ENCODE assay signal across 13 cellular contexts in genomic region chrX:78527263-78527662, GRCh38.
DNase-seq lines count a peak whose midpoint lies in the region; ATAC-seq and TF ChIP-seq lines count a peak whose summit lies in the region.
"Had no signal": no experiment of that assay in that cellular context is flagged by ENCODE, and none has a peak within 500 bp of the region (broad histone marks: within the 10 kb centered on the region; RNA-seq: fewer than 3 reads in every experiment).

No MANE protein-coding gene starts in this region.

- H3K27ac ChIP-seq in CD4-positive, CD25-positive, alpha-beta regulatory T cell (ENCODE audit: insufficient read depth, low read length, poor library complexity, severe bottlenecking) = no peak overlapping the region
- peak overlapping the region; percentile 69 for H3K27ac ChIP-seq in foreskin keratinocyte
- H3K27ac ChIP-seq: thoracic aorta had no signal

- H3K9me3 Mint-ChIP-seq in CD4-positive, CD25-positive, alpha-beta regulatory T cell = peaks cover 0 to 1% (median 0%) of the 10 kb centered on the region in 7 donors
- H3K9me3 Mint-ChIP-seq in naive thymus-derived CD8-positive, alpha-beta T cell = no peaks in the 10 kb centered on the region

- peak in 1 of 3 donors; percentile 17 for DNase-seq in CD4-positive, CD25-positive, alpha-beta regulatory T cell
- DNase-seq in activated T-cell treated with anti-CD3 and anti-CD28 coated beads, Interleukin-2, amount 50 U/mL, for 48 hours = peak; percentile 46 to 54
- DNase-seq in foreskin keratinocyte (peak; percentile 49 to 81), mucosa of descending colon (no peak), GM10266 (ENCODE audit: extremely low spot score) (no peak), iPS-NIHi11 (ENCODE audit: low spot score) (no peak)
- no peak for DNase-seq in naive thymus-derived CD8-positive, alpha-beta T cell
- DNase-seq: H9, NCI-H2081 treated with DMSO at 0.1 percent for 48 hours had no signal

- H3K27me3 Mint-ChIP-seq in CD4-positive, CD25-positive, alpha-beta regulatory T cell = no peaks in the 10 kb centered on the region
- H3K27me3 Mint-ChIP-seq in naive thymus-derived CD8-positive, alpha-beta T cell = no peaks in the 10 kb centered on the region
- H3K27me3 Mint-ChIP-seq: IgD-negative memory B cell, progenitor cell of endocrine pancreas had no signal

- no peaks in the 10 kb centered on the region for H3K36me3 ChIP-seq in CD4-positive, CD25-positive, alpha-beta regulatory T cell (ENCODE audit: control insufficient read depth, insufficient read depth, low read length)
- H3K36me3 ChIP-seq in mucosa of descending colon (ENCODE audit: low read depth) = no peaks in the 10 kb centered on the region
- H3K36me3 ChIP-seq: thoracic aorta had no signal

- H3K9me3 ChIP-seq in CD4-positive, CD25-positive, alpha-beta regulatory T cell (ENCODE audit: control insufficient read depth in 2 of 2, low read length in 2 of 2) = no peaks in the 10 kb centered on the region
- no peaks in the 10 kb centered on the region for H3K9me3 ChIP-seq in mucosa of descending colon
- H3K9me3 ChIP-seq: thoracic aorta had no signal

- H3K27ac Mint-ChIP-seq in CD4-positive, CD25-positive, alpha-beta regulatory T cell = no peak overlapping the region
- no peak overlapping the region for H3K27ac Mint-ChIP-seq in naive thymus-derived CD8-positive, alpha-beta T cell
- H3K27ac Mint-ChIP-seq: IgD-negative memory B cell, progenitor cell of endocrine pancreas had no signal

- no peaks in the 10 kb centered on the region for H3K4me1 ChIP-seq in CD4-positive, CD25-positive, alpha-beta regulatory T cell (ENCODE audit: control insufficient read depth, insufficient read depth, low read length, poor library complexity, severe bottlenecking)
- H3K4me1 ChIP-seq in foreskin keratinocyte = peaks cover 15% of the 10 kb centered on the region
- no peaks in the 10 kb centered on the region for H3K4me1 ChIP-seq in mucosa of descending colon (ENCODE audit: low read depth)

- H3K36me3 Mint-ChIP-seq in CD4-positive, CD25-positive, alpha-beta regulatory T cell = no peaks in the 10 kb centered on the region
- H3K36me3 Mint-ChIP-seq in naive thymus-derived CD8-positive, alpha-beta T cell = no peaks in the 10 kb centered on the region
- H3K36me3 Mint-ChIP-seq: IgD-negative memory B cell had no signal

- H3K4me3 Mint-ChIP-seq in CD4-positive, CD25-positive, alpha-beta regulatory T cell = no peak overlapping the region
- H3K4me3 Mint-ChIP-seq in naive thymus-derived CD8-positive, alpha-beta T cell = no peak overlapping the region
- H3K4me3 Mint-ChIP-seq: H9, IgD-negative memory B cell had no signal

- intact Hi-C loops in mucosa of descending colon (cut with DNase I, micrococcal nuclease) = no loop called here

- peaks cover 0 to 12% (median 5%) of the 10 kb centered on the region in 4 donors for H3K4me1 Mint-ChIP-seq in CD4-positive, CD25-positive, alpha-beta regulatory T cell
- peaks cover 0 to 5% (median under 1%) of the 10 kb centered on the region in 4 donors for H3K4me1 Mint-ChIP-seq in naive thymus-derived CD8-positive, alpha-beta T cell

- TF ChIP-seq CTCF in foreskin keratinocyte (conservative IDR thresholded peaks at IDR 0.05) (no peak), mucosa of descending colon (IDR thresholded peaks at IDR 0.05) (no peak), GM10266 (IDR thresholded peaks at IDR 0.05; ENCODE audit: control insufficient read depth, insufficient read depth, low read depth, missing control alignments) (no peak)

- H3K27me3 ChIP-seq in CD4-positive, CD25-positive, alpha-beta regulatory T cell (ENCODE audit: control insufficient read depth, insufficient read depth, low read length) = no peaks in the 10 kb centered on the region
- no peaks in the 10 kb centered on the region for H3K27me3 ChIP-seq in foreskin keratinocyte

- H3K4me3 ChIP-seq in CD4-positive, CD25-positive, alpha-beta regulatory T cell (ENCODE audit: low read depth, low read length) = no peak overlapping the region
- H3K4me3 ChIP-seq in mucosa of descending colon = no peak overlapping the region
- H3K4me3 ChIP-seq: thoracic aorta had no signal

- peak; percentile 68 to 81 for ATAC-seq in CD4-positive, CD25-positive, alpha-beta regulatory T cell (ENCODE audit: low read depth in 2 of 2)
- ATAC-seq in GM18870 (IDR thresholded peaks at IDR 0.05; ENCODE audit: unreplicated experiment) = peak; percentile 48
- peak; percentile 99 for ATAC-seq in foreskin keratinocyte
- ATAC-seq in mucosa of descending colon = no peak
- ATAC-seq in naive thymus-derived CD8-positive, alpha-beta T cell = no peak

- POLR2A ChIA-PET in naive thymus-derived CD8-positive, alpha-beta T cell (lab: Charles Lee) = no interaction called here

Comparison
In these comparisons a context has a peak if more than half of its experiments do, and no peak if none do; other contexts are left out.
1. ATAC-seq: peak in CD4-positive, CD25-positive, alpha-beta regulatory T cell (2 of 2), GM18870 (single experiment) and foreskin keratinocyte (single experiment); none in mucosa of descending colon (single experiment) and naive thymus-derived CD8-positive, alpha-beta T cell (0 of 2).
2. DNase-seq: peak in activated T-cell treated with anti-CD3 and anti-CD28 coated beads, Interleukin-2, amount 50 U/mL, for 48 hours (2 of 2) and foreskin keratinocyte (2 of 2); none in mucosa of descending colon (0 of 3), GM10266 (single experiment), iPS-NIHi11 (single experiment) and naive thymus-derived CD8-positive, alpha-beta T cell (0 of 10).